10 cellular contexts compared by ENCODE assay signal in genomic region chr9:108182950-108183381, GRCh38.
DNase-seq lines count a peak whose midpoint lies in the region; ATAC-seq and TF ChIP-seq lines count a peak whose summit lies in the region.
"Had no signal": no experiment of that assay in that cellular context is flagged by ENCODE, and none has a peak within 500 bp of the region (broad histone marks: within the 10 kb centered on the region; RNA-seq: fewer than 3 reads in every experiment).

No MANE protein-coding gene starts in this region.

- DNase-seq in MCF 10A (ENCODE audit: unreplicated experiment) (peak; percentile 29), breast epithelium (ENCODE audit: low spot score in 2 of 2) (no peak), RPMI7951 (ENCODE audit: low read depth) (peak; percentile 89), type B pancreatic cell (ENCODE audit: extremely low spot score, unreplicated experiment) (no peak), DMS114 treated with DMSO at 0.1 percent for 48 hours (lab: John Stamatoyannopoulos, UW; ENCODE audit: unreplicated experiment) (no peak), posterior cingulate gyrus (no peak)
- no peak for DNase-seq in activated naive CD4-positive, alpha-beta T cell treated with anti-CD3 and anti-CD28 coated beads, Interleukin-2, amount 50 U/mL, for 72 hours (ENCODE audit: low spot score in 2 of 2)
- DNase-seq: small intestine had no signal

- no peak overlapping the region for H3K27ac ChIP-seq in breast epithelium
- H3K27ac ChIP-seq: A549 had no signal

- peak; percentile 82 for ATAC-seq in HG02885 (IDR thresholded peaks at IDR 0.05; ENCODE audit: poor library complexity, unreplicated experiment)
- ATAC-seq in activated naive CD4-positive, alpha-beta T cell treated with anti-CD3 and anti-CD28 coated beads, Interleukin-2, amount 50 U/mL, for 72 hours, result no peak
- ATAC-seq: A549 had no signal

- TF ChIP-seq POLR2A in breast epithelium (IDR thresholded peaks at IDR 0.05), result no peak

- BruUV-seq in MCF 10A (replicated peaks; lab: Mats Ljungman, UMichigan), result no TSS peak

- intact Hi-C loops in MCF 10A (cut with micrococcal nuclease) (no loop called here), breast epithelium (cut with DNase I; ENCODE audit: low total_unique reads) (no loop called here), posterior cingulate gyrus (cut with DNase I) (no loop called here)

- H3K4me3 ChIP-seq in breast epithelium, result no peak overlapping the region
- H3K4me3 ChIP-seq: A549 had no signal

- CTCF ChIA-PET in MCF 10A (lab: Yijun Ruan, JAX), result interaction anchor here (0.7 to 1.1 kb wide), 2 partner anchors 20 to 162 kb away, joined by 3 to 5 read pairs; no protein-coding TSS in a partner anchor

- no peaks in the 10 kb centered on the region for H3K9me3 Mint-ChIP-seq in MCF 10A (ENCODE audit: unreplicated experiment)
- no peaks in the 10 kb centered on the region for H3K9me3 Mint-ChIP-seq in type B pancreatic cell
- H3K9me3 Mint-ChIP-seq in activated naive CD4-positive, alpha-beta T cell treated with anti-CD3 and anti-CD28 coated beads, Interleukin-2, amount 50 U/mL, for 72 hours, result peaks cover 12% of the 10 kb centered on the region in 2 donors

- H3K4me1 Mint-ChIP-seq in MCF 10A (ENCODE audit: insufficient read depth, unreplicated experiment) (peaks cover 29% of the 10 kb centered on the region), type B pancreatic cell (ENCODE audit: unreplicated experiment) (no peaks in the 10 kb centered on the region)

- H3K36me3 ChIP-seq in breast epithelium, result no peaks in the 10 kb centered on the region

- H3K27me3 Mint-ChIP-seq in MCF 10A (ENCODE audit: insufficient read depth, unreplicated experiment) (no peaks in the 10 kb centered on the region), type B pancreatic cell (no peaks in the 10 kb centered on the region)

- TF ChIP-seq CTCF in MCF 10A (IDR thresholded peaks at IDR 0.05; ENCODE audit: unreplicated experiment) (no peak), breast epithelium (IDR thresholded peaks at IDR 0.05) (no peak), type B pancreatic cell (conservative IDR thresholded peaks at IDR 0.05) (no peak)

- peaks cover 0 to 5% of the 10 kb centered on the region in 2 donors for H3K4me1 ChIP-seq in breast epithelium
- H3K4me1 ChIP-seq: A549 had no signal

- POLR2A ChIA-PET in MCF 10A (lab: Yijun Ruan, JAX), result no interaction called here

- H3K4me3 Mint-ChIP-seq in MCF 10A (ENCODE audit: unreplicated experiment) (no peak overlapping the region), type B pancreatic cell (no peak overlapping the region)

- H3K36me3 Mint-ChIP-seq in MCF 10A (ENCODE audit: insufficient read depth, unreplicated experiment) (no peaks in the 10 kb centered on the region), type B pancreatic cell (no peaks in the 10 kb centered on the region)
- no peaks in the 10 kb centered on the region for H3K36me3 Mint-ChIP-seq in activated naive CD4-positive, alpha-beta T cell treated with anti-CD3 and anti-CD28 coated beads, Interleukin-2, amount 50 U/mL, for 72 hours

- no peaks in the 10 kb centered on the region for H3K9me3 ChIP-seq in breast epithelium
- H3K9me3 ChIP-seq: A549 had no signal

- no peaks in the 10 kb centered on the region for H3K27me3 ChIP-seq in breast epithelium

- H3K27ac Mint-ChIP-seq in MCF 10A (ENCODE audit: low read depth, unreplicated experiment) (no peak overlapping the region), type B pancreatic cell (peak overlapping the region; percentile 21)
- H3K27ac Mint-ChIP-seq in activated naive CD4-positive, alpha-beta T cell treated with anti-CD3 and anti-CD28 coated beads, Interleukin-2, amount 50 U/mL, for 72 hours, result no peak overlapping the region

Comparison
In these comparisons a context has a peak if more than half of its experiments do, and no peak if none do; other contexts are left out.
1. DNase-seq: peak in MCF 10A (single experiment) and RPMI7951 (single experiment); none in breast epithelium (0 of 2), type B pancreatic cell (single experiment), activated naive CD4-positive, alpha-beta T cell treated with anti-CD3 and anti-CD28 coated beads, Interleukin-2, amount 50 U/mL, for 72 hours (0 of 2), DMS114 treated with DMSO at 0.1 percent for 48 hours (single experiment) and posterior cingulate gyrus (0 of 10).